8 cellular contexts compared by ENCODE assay signal in genomic region chr19:4328243-4328990, GRCh38. TPM values are rescaled to one million over a fixed set of nuclear protein-coding genes. Genes with fewer than 3 reads are reported as not detected.
DNase-seq lines count a peak whose midpoint lies in the region; ATAC-seq and TF ChIP-seq lines count a peak whose summit lies in the region.

No MANE protein-coding gene starts in this region.

- no peaks in the 10 kb centered on the region for H3K27me3 Mint-ChIP-seq in activated B cell treated with CpG ODN at 0.5 μM for 24 hours

- H2AFZ ChIP-seq in MM.1S (ENCODE audit: low read length), result peak overlapping the region; percentile 22

- H3K27ac ChIP-seq in MM.1S (ENCODE audit: low read length), result peak overlapping the region; percentile 33; the same call in 1 of the 2 replicates

- H3K79me2 ChIP-seq in MM.1S (ENCODE audit: low read length), result no peaks in the 10 kb centered on the region

- no peak for TF ChIP-seq CTCF in MM.1S (IDR thresholded peaks at IDR 0.05; ENCODE audit: low read length)
- no peak for TF ChIP-seq CTCF in activated B cell treated with CpG ODN at 0.5 μM for 24 hours (IDR thresholded peaks at IDR 0.05)
- no peak for TF ChIP-seq CTCF in kidney epithelial cell (IDR thresholded peaks at IDR 0.05; ENCODE audit: insufficient read depth, low read length, poor library complexity, severe bottlenecking)

- H3K36me3 ChIP-seq in MM.1S (replicated peaks; ENCODE audit: insufficient read depth, low read length), result no peaks in the 10 kb centered on the region
- peaks cover 1% of the 10 kb centered on the region for H3K36me3 ChIP-seq in kidney epithelial cell (ENCODE audit: control insufficient read depth, insufficient read depth, low read length)

- POLR2A ChIA-PET in activated B cell treated with CpG ODN at 0.5 μM for 24 hours (lab: Charles Lee), result interaction anchor here (0.6 to 1.4 kb wide), 5 partner anchors 15 to 143 kb away, joined by 3 to 17 read pairs (median 5); partner anchors contain the start of genes EBI3, MPND and YJU2

- 0 out of 2 replicates have a peak, but pooled peaks cover 3% of the 10 kb centered on the region for H3K4me1 ChIP-seq in MM.1S (ENCODE audit: low read length)

- CTCF ChIA-PET in activated B cell treated with CpG ODN at 0.5 μM for 24 hours (lab: Charles Lee), result interaction anchor here (0.9 kb wide), 1 partner anchor 62 kb away, joined by 3 read pairs; no protein-coding TSS in a partner anchor

- ATAC-seq in GM21737 (IDR thresholded peaks at IDR 0.05; ENCODE audit: unreplicated experiment) (peak; percentile 72), activated B cell treated with CpG ODN at 0.5 μM for 24 hours (ENCODE audit: low read depth) (peak; percentile 90)

- H3K27ac Mint-ChIP-seq in activated B cell treated with CpG ODN at 0.5 μM for 24 hours, result peak overlapping the region; percentile 82

- H3K4me2 ChIP-seq in MM.1S (ENCODE audit: low read depth, low read length), result peak overlapping the region; percentile 63; the same call in 1 of the 2 replicates

- peak overlapping the region; percentile 61 for H3K9ac ChIP-seq in MM.1S (ENCODE audit: low read length)

- peak overlapping the region; percentile 55 for H3K4me3 ChIP-seq in MM.1S (ENCODE audit: low read length)
- peak overlapping the region; percentile 64 for H3K4me3 ChIP-seq in kidney epithelial cell (ENCODE audit: low read depth, low read length)

- H4K20me1 ChIP-seq in MM.1S (ENCODE audit: insufficient read depth, low read length), result no peaks in the 10 kb centered on the region

- H3F3A ChIP-seq in MM.1S (ENCODE audit: insufficient read depth, low read length), result no peaks in the 10 kb centered on the region

- DNase-seq in DMS53 treated with DMSO at 0.1 percent for 48 hours (lab: John Stamatoyannopoulos, UW; ENCODE audit: unreplicated experiment), result peak; percentile 87
- DNase-seq in MM.1S, result peak; percentile 88
- DNase-seq in activated B cell treated with CpG ODN at 0.5 μM for 24 hours, result peak; percentile 81
- DNase-seq in central memory CD4-positive, alpha-beta T cell, result peak; percentile 86
- peak; percentile 37 for DNase-seq in kidney epithelial cell (ENCODE audit: low read depth)
- peak; percentile 84 to 98 for DNase-seq in stimulated activated CD4-positive, alpha-beta T cell treated with anti-CD3 and anti-CD28 coated beads, Interleukin-15, amount 100 ng/mL, for 1 hour (ENCODE audit: low read depth in 1 of 2, low spot score in 1 of 2)
- DNase-seq in NCI-H2081 treated with DMSO at 0.1 percent for 48 hours (lab: John Stamatoyannopoulos, UW), result no peak

- H3K4me3 Mint-ChIP-seq in activated B cell treated with CpG ODN at 0.5 μM for 24 hours, result peak overlapping the region; percentile 81

- H3K27me3 ChIP-seq in MM.1S (replicated peaks; ENCODE audit: insufficient read depth, low read length), result peaks cover 18% of the 10 kb centered on the region
- H3K27me3 ChIP-seq in kidney epithelial cell (ENCODE audit: control insufficient read depth, insufficient read depth, low read length), result no peaks in the 10 kb centered on the region

- no peaks in the 10 kb centered on the region for H3K9me3 ChIP-seq in MM.1S (replicated peaks; ENCODE audit: insufficient read depth, low read length)

- no peaks in the 10 kb centered on the region for H3K9me2 ChIP-seq in MM.1S (replicated peaks; ENCODE audit: insufficient read depth, low read length)

- no peaks in the 10 kb centered on the region for H3K9me3 Mint-ChIP-seq in activated B cell treated with CpG ODN at 0.5 μM for 24 hours

- no peaks in the 10 kb centered on the region for H3K36me3 Mint-ChIP-seq in activated B cell treated with CpG ODN at 0.5 μM for 24 hours (ENCODE audit: low read depth)

- peaks cover 26% of the 10 kb centered on the region for H3K4me1 Mint-ChIP-seq in activated B cell treated with CpG ODN at 0.5 μM for 24 hours

- intact Hi-C loops in activated B cell treated with CpG ODN at 0.5 μM for 24 hours (cut with micrococcal nuclease), result loop anchor here (1.0 kb wide), 1 partner anchor 14 kb away; no protein-coding TSS in a partner anchor

RNA-seq across cellular contexts. Expression of gene STAP2, which starts 10.2 kb away (rescaled TPM):
- total RNA-seq in activated B cell treated with CpG ODN at 0.5 μM for 24 hours (1.1 and 1.3 TPM in 2 replicates), kidney epithelial cell (78.5 and 84.8 TPM in 2 replicates)

RNA-seq across cellular contexts. Expression of gene MPND, which starts 14.9 kb away (rescaled TPM):
- total RNA-seq in activated B cell treated with CpG ODN at 0.5 μM for 24 hours, result 25.2 and 29.8 TPM in 2 replicates
- total RNA-seq in kidney epithelial cell, result 6.4 and 6.6 TPM in 2 replicates

RNA-seq across cellular contexts. Expression of gene FSD1, which starts 24.0 kb away (rescaled TPM):
- total RNA-seq in activated B cell treated with CpG ODN at 0.5 μM for 24 hours (1.4 and 2.6 TPM in 2 replicates), kidney epithelial cell (11.3 and 13.2 TPM in 2 replicates)

RNA-seq across cellular contexts. Expression of gene TMIGD2, which starts 26.2 kb away (rescaled TPM):
- total RNA-seq in activated B cell treated with CpG ODN at 0.5 μM for 24 hours (not detected in 2 replicates), kidney epithelial cell (not detected in 2 replicates)

RNA-seq across cellular contexts. Expression of gene SHD, which starts 49.4 kb away (rescaled TPM):
- total RNA-seq in activated B cell treated with CpG ODN at 0.5 μM for 24 hours (not detected in 2 replicates), kidney epithelial cell (not detected in 2 replicates)

Comparison
In these comparisons a context has a peak if more than half of its experiments do, and no peak if none do; other contexts are left out.
1. RNA of gene STAP2, which starts 10.2 kb away (total RNA-seq): 78.5 to 84.8 TPM in kidney epithelial cell; 1.1 to 1.3 TPM in activated B cell treated with CpG ODN at 0.5 μM for 24 hours; every median in the first group is over 10 times any median in the second.